In the genomic region with DNA sequence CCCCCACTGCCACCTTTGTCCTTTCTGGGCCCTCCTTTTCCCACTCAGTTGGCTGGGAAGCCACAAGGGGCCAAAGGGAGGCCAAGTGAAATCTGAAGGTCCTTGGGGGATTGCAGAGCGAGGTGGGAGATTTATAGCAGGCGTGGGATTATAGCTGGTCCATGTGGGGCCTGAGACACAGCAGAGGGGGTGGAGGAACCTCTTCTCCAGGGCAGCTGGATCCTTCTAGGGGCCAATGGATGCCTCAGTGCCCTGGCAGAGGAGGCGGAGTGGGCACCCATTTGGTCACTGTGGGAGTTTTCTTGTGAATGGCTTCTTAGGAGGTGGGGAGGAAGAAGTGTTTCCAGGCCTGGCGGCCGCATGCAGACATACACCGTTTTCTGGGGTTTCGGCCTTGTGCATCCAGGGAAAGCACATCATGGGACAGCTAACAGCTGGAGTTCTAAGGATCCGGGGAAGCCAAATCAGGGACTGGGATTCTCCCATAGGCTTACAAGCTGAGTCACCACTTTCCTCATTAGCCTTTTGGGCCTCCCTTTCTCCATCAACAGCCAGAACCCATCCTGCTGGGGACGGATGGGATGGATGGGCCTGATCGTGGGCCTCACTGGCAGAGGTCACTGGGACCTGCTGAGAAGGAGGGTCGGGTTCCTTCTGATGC, we compare ENCODE assay signal across 1 cellular context.
TF ChIP-seq lines count a peak whose summit lies in the region.

No MANE protein-coding gene starts in this region.

TF ChIP-seq in HEK293, 187 proteins besides CTCF, POLR2A, EP300 and RAD21 (continued from another document):
- TF ChIP-seq, protein P1, sequence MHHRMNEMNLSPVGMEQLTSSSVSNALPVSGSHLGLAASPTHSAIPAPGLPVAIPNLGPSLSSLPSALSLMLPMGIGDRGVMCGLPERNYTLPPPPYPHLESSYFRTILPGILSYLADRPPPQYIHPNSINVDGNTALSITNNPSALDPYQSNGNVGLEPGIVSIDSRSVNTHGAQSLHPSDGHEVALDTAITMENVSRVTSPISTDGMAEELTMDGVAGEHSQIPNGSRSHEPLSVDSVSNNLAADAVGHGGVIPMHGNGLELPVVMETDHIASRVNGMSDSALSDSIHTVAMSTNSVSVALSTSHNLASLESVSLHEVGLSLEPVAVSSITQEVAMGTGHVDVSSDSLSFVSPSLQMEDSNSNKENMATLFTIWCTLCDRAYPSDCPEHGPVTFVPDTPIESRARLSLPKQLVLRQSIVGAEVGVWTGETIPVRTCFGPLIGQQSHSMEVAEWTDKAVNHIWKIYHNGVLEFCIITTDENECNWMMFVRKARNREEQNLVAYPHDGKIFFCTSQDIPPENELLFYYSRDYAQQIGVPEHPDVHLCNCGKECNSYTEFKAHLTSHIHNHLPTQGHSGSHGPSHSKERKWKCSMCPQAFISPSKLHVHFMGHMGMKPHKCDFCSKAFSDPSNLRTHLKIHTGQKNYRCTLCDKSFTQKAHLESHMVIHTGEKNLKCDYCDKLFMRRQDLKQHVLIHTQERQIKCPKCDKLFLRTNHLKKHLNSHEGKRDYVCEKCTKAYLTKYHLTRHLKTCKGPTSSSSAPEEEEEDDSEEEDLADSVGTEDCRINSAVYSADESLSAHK (tag by site-specific recombination; IDR thresholded peaks at IDR 0.05) = no peak
- TF ChIP-seq BCL11B (tag by site-specific recombination; IDR thresholded peaks at IDR 0.05; ENCODE audit: low read depth) (no peak), ZIC2 (tag by site-specific recombination; IDR thresholded peaks at IDR 0.05) (no peak), FEZF1 (tag by site-specific recombination; IDR thresholded peaks at IDR 0.05) (no peak), EGR2 (tag by site-specific recombination; IDR thresholded peaks at IDR 0.05; ENCODE audit: low read depth) (peak; percentile 90), MZF1 (tag by site-specific recombination; IDR thresholded peaks at IDR 0.05; ENCODE audit: borderline replicate concordance) (no peak), ZFP37 (tag by site-specific recombination; IDR thresholded peaks at IDR 0.05) (no peak), ZNF391 (tag by site-specific recombination; IDR thresholded peaks at IDR 0.05; ENCODE audit: borderline replicate concordance, low read depth) (no peak), ZNF677 (tag by site-specific recombination; IDR thresholded peaks at IDR 0.05) (no peak), ZNF157 (tag by site-specific recombination; IDR thresholded peaks at IDR 0.05) (no peak), KLF10 (tag by site-specific recombination; IDR thresholded peaks at IDR 0.05) (no peak), HOXC10 (CRISPR knock-in tag; IDR thresholded peaks at IDR 0.05) (no peak), OVOL3 (tag by site-specific recombination; IDR thresholded peaks at IDR 0.05) (no peak), ZNF341 (tag by site-specific recombination; IDR thresholded peaks at IDR 0.05; ENCODE audit: low read depth) (no peak), HOXA7 (CRISPR knock-in tag; IDR thresholded peaks at IDR 0.05; ENCODE audit: borderline replicate concordance) (no peak), ZFHX2 (tag by site-specific recombination; conservative IDR thresholded peaks at IDR 0.05) (peak; percentile 88), GLIS1 (tag by site-specific recombination; IDR thresholded peaks at IDR 0.05) (peak; percentile 55), SETDB1 (IDR thresholded peaks at IDR 0.05; ENCODE audit: insufficient read length, low read length) (no peak), ZNF624 (tag by site-specific recombination; IDR thresholded peaks at IDR 0.05) (no peak), PRDM1 (tag by site-specific recombination; IDR thresholded peaks at IDR 0.05) (no peak)
- TF ChIP-seq, protein P2, sequence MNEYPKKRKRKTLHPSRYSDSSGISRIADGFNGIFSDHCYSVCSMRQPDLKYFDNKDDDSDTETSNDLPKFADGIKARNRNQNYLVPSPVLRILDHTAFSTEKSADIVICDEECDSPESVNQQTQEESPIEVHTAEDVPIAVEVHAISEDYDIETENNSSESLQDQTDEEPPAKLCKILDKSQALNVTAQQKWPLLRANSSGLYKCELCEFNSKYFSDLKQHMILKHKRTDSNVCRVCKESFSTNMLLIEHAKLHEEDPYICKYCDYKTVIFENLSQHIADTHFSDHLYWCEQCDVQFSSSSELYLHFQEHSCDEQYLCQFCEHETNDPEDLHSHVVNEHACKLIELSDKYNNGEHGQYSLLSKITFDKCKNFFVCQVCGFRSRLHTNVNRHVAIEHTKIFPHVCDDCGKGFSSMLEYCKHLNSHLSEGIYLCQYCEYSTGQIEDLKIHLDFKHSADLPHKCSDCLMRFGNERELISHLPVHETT (tag by site-specific recombination; IDR thresholded peaks at IDR 0.05) = no peak
- TF ChIP-seq, protein P3, sequence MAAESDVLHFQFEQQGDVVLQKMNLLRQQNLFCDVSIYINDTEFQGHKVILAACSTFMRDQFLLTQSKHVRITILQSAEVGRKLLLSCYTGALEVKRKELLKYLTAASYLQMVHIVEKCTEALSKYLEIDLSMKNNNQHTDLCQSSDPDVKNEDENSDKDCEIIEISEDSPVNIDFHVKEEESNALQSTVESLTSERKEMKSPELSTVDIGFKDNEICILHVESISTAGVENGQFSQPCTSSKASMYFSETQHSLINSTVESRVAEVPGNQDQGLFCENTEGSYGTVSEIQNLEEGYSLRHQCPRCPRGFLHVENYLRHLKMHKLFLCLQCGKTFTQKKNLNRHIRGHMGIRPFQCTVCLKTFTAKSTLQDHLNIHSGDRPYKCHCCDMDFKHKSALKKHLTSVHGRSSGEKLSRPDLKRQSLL (tag by site-specific recombination; IDR thresholded peaks at IDR 0.05) = no peak
- TF ChIP-seq, protein P4, sequence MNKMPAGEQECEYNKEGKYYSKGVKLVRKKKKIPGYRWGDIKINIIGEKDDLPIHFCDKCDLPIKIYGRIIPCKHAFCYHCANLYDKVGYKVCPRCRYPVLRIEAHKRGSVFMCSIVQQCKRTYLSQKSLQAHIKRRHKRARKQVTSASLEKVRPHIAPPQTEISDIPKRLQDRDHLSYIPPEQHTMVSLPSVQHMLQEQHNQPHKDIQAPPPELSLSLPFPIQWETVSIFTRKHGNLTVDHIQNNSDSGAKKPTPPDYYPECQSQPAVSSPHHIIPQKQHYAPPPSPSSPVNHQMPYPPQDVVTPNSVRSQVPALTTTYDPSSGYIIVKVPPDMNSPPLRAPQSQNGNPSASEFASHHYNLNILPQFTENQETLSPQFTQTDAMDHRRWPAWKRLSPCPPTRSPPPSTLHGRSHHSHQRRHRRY (tag by site-specific recombination; IDR thresholded peaks at IDR 0.05) = no peak
- TF ChIP-seq, protein P5, sequence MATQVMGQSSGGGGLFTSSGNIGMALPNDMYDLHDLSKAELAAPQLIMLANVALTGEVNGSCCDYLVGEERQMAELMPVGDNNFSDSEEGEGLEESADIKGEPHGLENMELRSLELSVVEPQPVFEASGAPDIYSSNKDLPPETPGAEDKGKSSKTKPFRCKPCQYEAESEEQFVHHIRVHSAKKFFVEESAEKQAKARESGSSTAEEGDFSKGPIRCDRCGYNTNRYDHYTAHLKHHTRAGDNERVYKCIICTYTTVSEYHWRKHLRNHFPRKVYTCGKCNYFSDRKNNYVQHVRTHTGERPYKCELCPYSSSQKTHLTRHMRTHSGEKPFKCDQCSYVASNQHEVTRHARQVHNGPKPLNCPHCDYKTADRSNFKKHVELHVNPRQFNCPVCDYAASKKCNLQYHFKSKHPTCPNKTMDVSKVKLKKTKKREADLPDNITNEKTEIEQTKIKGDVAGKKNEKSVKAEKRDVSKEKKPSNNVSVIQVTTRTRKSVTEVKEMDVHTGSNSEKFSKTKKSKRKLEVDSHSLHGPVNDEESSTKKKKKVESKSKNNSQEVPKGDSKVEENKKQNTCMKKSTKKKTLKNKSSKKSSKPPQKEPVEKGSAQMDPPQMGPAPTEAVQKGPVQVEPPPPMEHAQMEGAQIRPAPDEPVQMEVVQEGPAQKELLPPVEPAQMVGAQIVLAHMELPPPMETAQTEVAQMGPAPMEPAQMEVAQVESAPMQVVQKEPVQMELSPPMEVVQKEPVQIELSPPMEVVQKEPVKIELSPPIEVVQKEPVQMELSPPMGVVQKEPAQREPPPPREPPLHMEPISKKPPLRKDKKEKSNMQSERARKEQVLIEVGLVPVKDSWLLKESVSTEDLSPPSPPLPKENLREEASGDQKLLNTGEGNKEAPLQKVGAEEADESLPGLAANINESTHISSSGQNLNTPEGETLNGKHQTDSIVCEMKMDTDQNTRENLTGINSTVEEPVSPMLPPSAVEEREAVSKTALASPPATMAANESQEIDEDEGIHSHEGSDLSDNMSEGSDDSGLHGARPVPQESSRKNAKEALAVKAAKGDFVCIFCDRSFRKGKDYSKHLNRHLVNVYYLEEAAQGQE (tag by site-specific recombination; IDR thresholded peaks at IDR 0.05) = no peak
